Comparison of ENCODE assay signal across 13 cellular contexts in the genomic region with DNA sequence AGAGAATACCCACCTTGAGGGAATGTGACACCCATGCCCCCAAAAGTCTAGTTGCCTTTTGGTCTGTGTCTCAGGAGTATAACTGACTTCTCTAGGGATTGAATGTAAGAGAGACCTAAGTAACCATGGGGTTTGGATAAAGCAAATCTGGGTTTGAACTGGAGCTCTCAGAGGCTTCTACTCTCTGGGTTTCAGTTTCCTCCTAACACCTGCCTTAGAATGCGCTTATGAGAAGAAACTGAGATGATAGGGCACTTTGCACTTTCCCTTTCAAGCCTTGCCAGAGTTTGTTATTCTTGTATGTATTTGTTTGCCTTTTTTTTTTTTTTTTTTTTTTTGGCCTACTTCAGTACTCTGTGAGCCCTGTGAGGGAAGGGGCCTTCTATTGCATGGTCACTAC. TPM values are rescaled to one million over a fixed set of nuclear protein-coding genes. Genes with fewer than 3 reads are reported as not detected.
A peak's percentile ranks its signal among the peaks of the same experiment; 100 is the strongest.
DNase-seq lines count a peak whose midpoint lies in the region; ATAC-seq, FAIRE-seq and TF ChIP-seq lines count a peak whose summit lies in the region.
"Had no signal": no experiment of that assay in that cellular context is flagged by ENCODE, and none has a peak within 500 bp of the region (broad histone marks: within the 10 kb centered on the region; RNA-seq: fewer than 3 reads in every experiment).

No MANE protein-coding gene starts in this region.

- ATAC-seq in HG02610 (IDR thresholded peaks at IDR 0.05; ENCODE audit: unreplicated experiment): peak; percentile 96
- peak; percentile 98 for ATAC-seq in HG03280 (IDR thresholded peaks at IDR 0.05; ENCODE audit: unreplicated experiment)
- ATAC-seq: naive thymus-derived CD4-positive, alpha-beta T cell; SK-N-SH treated with all-trans-retinoic acid at 6 μM for 48 hours had no signal

- TF ChIP-seq POLR2A in GM12892 (IDR thresholded peaks at IDR 0.05; ENCODE audit: low read depth, low read length): no peak

- FAIRE-seq in GM12892 (lab: Jason Lieb, UNC): no peak

- DNase-seq in GM12892 (ENCODE audit: insufficient read length) (peak; percentile 31), GM19240 (ENCODE audit: insufficient read length, low spot score) (peak; percentile 31), DMS153 treated with DMSO at 0.1 percent for 48 hours (lab: John Stamatoyannopoulos, UW; ENCODE audit: unreplicated experiment) (no peak), NCI-H1105 treated with DMSO at 0.1 percent for 48 hours (lab: John Stamatoyannopoulos, UW) (no peak), HuH-7.5 (ENCODE audit: low spot score) (no peak), superior temporal gyrus (ENCODE audit: extremely low spot score) (no peak)
- DNase-seq: activated CD4-positive, alpha-beta T cell treated with anti-CD3 and anti-CD28 coated beads, Interleukin-2, amount 50 U/mL, for 4 hours; islet precursor cell; MV-4-11; naive thymus-derived CD4-positive, alpha-beta T cell had no signal

RNA-seq across cellular contexts. Expression of gene SDHAF4, which starts 19.4 kb away (rescaled TPM):
- 19.4 TPM for polyA plus RNA-seq in GM12892 (2012; ENCODE audit: missing spikeins)

Comparison
In these comparisons a context has a peak if more than half of its experiments do, and no peak if none do; other contexts are left out.
1. DNase-seq: peak in GM12892 (single experiment) and GM19240 (single experiment); none in DMS153 treated with DMSO at 0.1 percent for 48 hours (single experiment), NCI-H1105 treated with DMSO at 0.1 percent for 48 hours (single experiment), HuH-7.5 (single experiment) and superior temporal gyrus (single experiment).